1 cellular context compared by ENCODE assay signal in the genomic region with DNA sequence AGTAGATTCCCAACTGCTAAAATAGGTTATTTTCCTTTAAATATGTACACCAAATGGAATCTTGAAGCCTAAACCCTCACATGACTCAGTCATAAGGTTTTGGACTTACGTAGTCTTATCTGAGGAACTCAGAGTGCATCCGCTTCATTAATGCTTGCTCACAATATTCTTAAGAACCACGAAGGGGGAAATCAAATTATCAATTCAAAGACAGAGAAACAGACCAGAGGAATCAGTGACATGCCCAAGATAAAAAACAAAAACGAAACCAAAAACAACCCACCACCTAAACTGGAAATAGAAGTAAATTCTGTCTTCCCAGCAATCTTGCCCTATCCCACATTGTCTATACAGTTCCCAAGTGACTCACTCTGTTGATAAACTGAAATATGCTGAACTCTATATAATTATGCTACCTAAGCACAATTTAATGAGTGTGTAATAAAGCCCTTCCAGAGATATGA.
TF ChIP-seq lines count a peak whose summit lies in the region.

No MANE protein-coding gene starts in this region.

TF ChIP-seq in WTC11, 78 proteins besides CTCF, POLR2A, EP300 and RAD21 (continued from another document):
- TF ChIP-seq NR1H2 (CRISPR knock-in tag; IDR thresholded peaks at IDR 0.05) = no peak
- no peak for TF ChIP-seq NR3C1 (CRISPR knock-in tag; conservative IDR thresholded peaks at IDR 0.05; ENCODE audit: low read depth)
- no peak for TF ChIP-seq EMX1 (CRISPR knock-in tag; IDR thresholded peaks at IDR 0.05)
- no peak for TF ChIP-seq IRF2 (CRISPR knock-in tag; IDR thresholded peaks at IDR 0.05; ENCODE audit: borderline replicate concordance, low read depth)
- no peak for TF ChIP-seq TP53 (CRISPR knock-in tag; IDR thresholded peaks at IDR 0.05)
- no peak for TF ChIP-seq ARID4B (CRISPR knock-in tag; IDR thresholded peaks at IDR 0.05; ENCODE audit: borderline replicate concordance)
- no peak for TF ChIP-seq ZNF121 (CRISPR knock-in tag; IDR thresholded peaks at IDR 0.05)
- no peak for TF ChIP-seq TEAD1 (CRISPR knock-in tag; IDR thresholded peaks at IDR 0.05)
